ENCODE assay signal across 8 cellular contexts in genomic region chr3:53845103-53845880, GRCh38. TPM values are rescaled to one million over a fixed set of nuclear protein-coding genes. Genes with fewer than 3 reads are reported as not detected.
DNase-seq lines count a peak whose midpoint lies in the region; ATAC-seq and TF ChIP-seq lines count a peak whose summit lies in the region.

No MANE protein-coding gene starts in this region.

- in situ Hi-C loops in transverse colon (cut with MboI; ENCODE audit: low pct_ligation_motif_present in 1 of 4, low pct_unique_long_range_greater_than_20kb in 1 of 4, low sequenced_read_pairs in 3 of 4), result no loop called here

- no peaks in the 10 kb centered on the region for H3K36me3 Mint-ChIP-seq in mesothelial cell of epicardium

- ATAC-seq in RWPE2 (ENCODE audit: low read depth) (peak; percentile 59), GM21447 (IDR thresholded peaks at IDR 0.05; ENCODE audit: unreplicated experiment) (no peak), HG02973 (IDR thresholded peaks at IDR 0.05; ENCODE audit: unreplicated experiment) (no peak)

- TF ChIP-seq POLR2A in transverse colon (IDR thresholded peaks at IDR 0.05), result no peak

- no peaks in the 10 kb centered on the region for H3K9me3 Mint-ChIP-seq in mesothelial cell of epicardium

- peak; percentile 5 for TF ChIP-seq CTCF in GM10266 (IDR thresholded peaks at IDR 0.05; ENCODE audit: control insufficient read depth, insufficient read depth, low read depth, missing control alignments)
- TF ChIP-seq CTCF in HEK293 (tag by site-specific recombination; IDR thresholded peaks at IDR 0.05), result peak; percentile 30
- TF ChIP-seq CTCF in RWPE2 (IDR thresholded peaks at IDR 0.05; ENCODE audit: poor library complexity, severe bottlenecking), result peak; percentile 32
- TF ChIP-seq CTCF in epithelial cell of proximal tubule (conservative IDR thresholded peaks at IDR 0.05; ENCODE audit: low read depth, low read length), result peak; percentile 45
- no peak for TF ChIP-seq CTCF in mesothelial cell of epicardium (IDR thresholded peaks at IDR 0.05; ENCODE audit: unreplicated experiment)
- peak in 3 of 5 experiments; percentile 9 to 30 (median 29) for TF ChIP-seq CTCF in transverse colon (IDR thresholded peaks at IDR 0.05)

- H3K4me3 ChIP-seq in HEK293 (ENCODE audit: low read depth, low read length), result peak overlapping the region; percentile 44
- peak overlapping the region; percentile 46 for H3K4me3 ChIP-seq in RWPE2 (ENCODE audit: severe bottlenecking)
- peak overlapping the region; percentile 68 for H3K4me3 ChIP-seq in epithelial cell of proximal tubule (ENCODE audit: low read depth, low read length)
- H3K4me3 ChIP-seq in transverse colon, result peak overlapping the region; percentile 54 to 80 (median 72)

- intact Hi-C loops in transverse colon (cut with DNase I; ENCODE audit: low total_unique reads), result no loop called here

- H3K27me3 Mint-ChIP-seq in mesothelial cell of epicardium (ENCODE audit: low read depth), result peaks cover 34% of the 10 kb centered on the region

- peak overlapping the region; percentile 67 for H3K4me3 Mint-ChIP-seq in mesothelial cell of epicardium

- H3K27me3 ChIP-seq in RWPE2 (ENCODE audit: insufficient read depth, poor library complexity, severe bottlenecking) (peaks cover 10% of the 10 kb centered on the region), transverse colon (peaks cover 31% of the 10 kb centered on the region)

- H3K4me1 ChIP-seq in HEK293 (ENCODE audit: control insufficient read depth, insufficient read depth, low read length) (no peaks in the 10 kb centered on the region), RWPE2 (ENCODE audit: insufficient read depth, poor library complexity, severe bottlenecking) (no peaks in the 10 kb centered on the region), transverse colon (peaks cover 4 to 49% (median 43%) of the 10 kb centered on the region in 4 donors)

- TF ChIP-seq EP300 in transverse colon (IDR thresholded peaks at IDR 0.05; ENCODE audit: low read depth), result no peak

- H3K9me3 ChIP-seq in HEK293 (ENCODE audit: control insufficient read depth, insufficient read depth, low read depth, low read length), result no peaks in the 10 kb centered on the region
- no peaks in the 10 kb centered on the region for H3K9me3 ChIP-seq in RWPE2 (ENCODE audit: severe bottlenecking)
- H3K9me3 ChIP-seq in transverse colon, result no peaks in the 10 kb centered on the region

- H3K27ac Mint-ChIP-seq in mesothelial cell of epicardium, result no peak overlapping the region

- H3K27ac ChIP-seq in HEK293 (ENCODE audit: extremely low read depth, low read depth, low read length) (peak overlapping the region; percentile 72; the same call in 1 of the 2 replicates), RWPE2 (ENCODE audit: poor library complexity, severe bottlenecking) (no peak overlapping the region), transverse colon (peak overlapping the region; percentile 80 to 91 (median 86))

- WGBS in transverse colon (ENCODE audit: low coverage in 1 of 2), 2 donors, result 19% methylated on average over 20 of the region's 25 CpGs; no CpG with 5 or more reads in 1 of the 2 donors

- peaks cover 15% of the 10 kb centered on the region for H3K4me1 Mint-ChIP-seq in mesothelial cell of epicardium

- H3K36me3 ChIP-seq in HEK293 (ENCODE audit: control insufficient read depth in 2 of 2, insufficient read depth in 1 of 2, low read length in 2 of 2) (peaks cover 0 to 7% of the 10 kb centered on the region in 2 experiments; a peak in 1 of 3 replicates), RWPE2 (ENCODE audit: low read depth) (no peaks in the 10 kb centered on the region), transverse colon (no peaks in the 10 kb centered on the region)

- POLR2A ChIA-PET in HEK293 (lab: Yijun Ruan, JAX), result interaction anchor here (1.2 kb wide), 1 partner anchor 18 kb away, joined by 4 read pairs; no protein-coding TSS in a partner anchor

- DNase-seq in GM10266 (ENCODE audit: extremely low spot score), result peak; percentile 67
- DNase-seq in RWPE2 (ENCODE audit: low spot score), result no peak
- DNase-seq in epithelial cell of proximal tubule (ENCODE audit: low read depth), result no peak
- DNase-seq in mesothelial cell of epicardium (ENCODE audit: low spot score in 2 of 2, unreplicated experiment in 2 of 2), result no peak
- DNase-seq in transverse colon, result peak; percentile 59

- CTCF ChIA-PET in HEK293 (lab: Yijun Ruan, JAX), result interaction anchor here (0.5 to 0.6 kb wide), 2 partner anchors 37 to 134 kb away, joined by 3 to 4 read pairs; partner anchors contain the start of gene ACTR8

TF ChIP-seq in HEK293, 187 proteins besides CTCF, POLR2A, EP300 and RAD21 (continues in another document):
- TF ChIP-seq BCL11A (tag by site-specific recombination; IDR thresholded peaks at IDR 0.05; ENCODE audit: low read depth) (no peak), ZNF488 (tag by site-specific recombination; IDR thresholded peaks at IDR 0.05) (no peak), ZFHX2 (tag by site-specific recombination; conservative IDR thresholded peaks at IDR 0.05) (peak; percentile 88), REST (tag by site-specific recombination; IDR thresholded peaks at IDR 0.05) (0 out of 2 replicates have a peak, but pooled peaks have one; percentile 54), ZNF335 (tag by site-specific recombination; conservative IDR thresholded peaks at IDR 0.05) (peak; percentile 44), ZNF837 (tag by site-specific recombination; IDR thresholded peaks at IDR 0.05) (no peak), ZNF529 (tag by site-specific recombination; IDR thresholded peaks at IDR 0.05; ENCODE audit: insufficient replicate concordance) (no peak), ZNF843 (tag by site-specific recombination; IDR thresholded peaks at IDR 0.05) (no peak), ZNF416 (tag by site-specific recombination; IDR thresholded peaks at IDR 0.05) (no peak), ZNF571 (tag by site-specific recombination; IDR thresholded peaks at IDR 0.05) (no peak), ZNF223 (tag by site-specific recombination; IDR thresholded peaks at IDR 0.05) (no peak)

RNA-seq across cellular contexts. Expression of gene CHDH, which starts 0.9 kb away (rescaled TPM):
- total RNA-seq in epithelial cell of proximal tubule, result 4.5 and 9.2 TPM in 2 replicates
- total RNA-seq in mesothelial cell of epicardium, result 3.2 to 3.9 TPM (median 3.6 TPM) in 3 replicates
- 100 to 1,000 TPM in 1 of 4 donors, 10 to 100 TPM in 3; 36.5 to 114 (median 53.7) TPM for total RNA-seq in transverse colon

RNA-seq across cellular contexts. Expression of gene IL17RB, which starts 1.1 kb away (rescaled TPM):
- 1.7 and 2.5 TPM in 2 replicates for total RNA-seq in epithelial cell of proximal tubule
- total RNA-seq in mesothelial cell of epicardium, result 1.4 to 1.7 TPM (median 1.6 TPM) in 3 replicates
- total RNA-seq in transverse colon, result 10 to 100 TPM in 3 of 4 donors, not detected in 1; 26.0 to 36.5 (median 32.8) TPM

RNA-seq across cellular contexts. Expression of gene ACTR8, which starts 36.7 kb away (rescaled TPM):
- 22.9 and 23.2 TPM in 2 replicates for total RNA-seq in epithelial cell of proximal tubule
- 38.6 to 45.8 TPM (median 39.3 TPM) in 3 replicates for total RNA-seq in mesothelial cell of epicardium
- 10 to 100 TPM; 23.2 to 31.8 (median 28.7) TPM for total RNA-seq in transverse colon

RNA-seq across cellular contexts. Expression of gene SELENOK, which starts 46.4 kb away (rescaled TPM):
- total RNA-seq in epithelial cell of proximal tubule (49.9 and 55.7 TPM in 2 replicates), mesothelial cell of epicardium (32.6 to 34.2 TPM (median 33.4 TPM) in 3 replicates), transverse colon (10 to 100 TPM; 14.6 to 77.4 (median 35.6) TPM)

Comparison
In these comparisons a context has a peak if more than half of its experiments do, and no peak if none do; other contexts are left out.
1. DNase-seq: peak in GM10266 (single experiment) and transverse colon (single experiment); none in RWPE2 (single experiment), epithelial cell of proximal tubule (single experiment) and mesothelial cell of epicardium (0 of 2).
2. Peak in every context shown above with its lines, with median percentiles within 50 percentile points of each other: H3K4me3 ChIP-seq.